In genomic region chr18:33156906-33157470, GRCh38 we compare ENCODE assay signal across 19 cellular contexts.
"Had no signal": no experiment of that assay in that cellular context is flagged by ENCODE, and none has a peak within 500 bp of the region (broad histone marks: within the 10 kb centered on the region; RNA-seq: fewer than 3 reads in every experiment).

No MANE protein-coding gene starts in this region.

- H3K36me3 Mint-ChIP-seq: mesothelial cell of epicardium, natural killer cell had no signal

- DNase-seq: effector memory CD4-positive, alpha-beta T cell; gastrocnemius medialis; heart right ventricle; hypothalamus; islet precursor cell; mammary epithelial cell; natural killer cell; nucleus accumbens; pancreas; right cardiac atrium; small intestine; stimulated activated CD4-positive, alpha-beta T cell treated with anti-CD3 and anti-CD28 coated beads, Interleukin-2, amount 100 ng/mL, for 48 hours; stimulated activated naive CD4-positive, alpha-beta T cell treated with Interleukin-2 at 50 U/mL for 16 hours; trophoblast cell had no signal

- H3K4me3 Mint-ChIP-seq: mesothelial cell of epicardium, natural killer cell, neural crest cell had no signal

- H3K27ac Mint-ChIP-seq: mesothelial cell of epicardium, natural killer cell, progenitor cell of endocrine pancreas had no signal

- H3K9me3 Mint-ChIP-seq: mesothelial cell of epicardium, neural crest cell had no signal

- H3K4me1 Mint-ChIP-seq: natural killer cell, neural crest cell had no signal

- H3K4me3 ChIP-seq: esophagus muscularis mucosa, gastrocnemius medialis, heart right ventricle, pancreas had no signal

- H3K4me1 ChIP-seq: gastrocnemius medialis, heart right ventricle, pancreas had no signal

- H3K36me3 ChIP-seq: esophagus muscularis mucosa, gastrocnemius medialis, heart right ventricle, pancreas had no signal

- H3K27ac ChIP-seq: epithelial cell of prostate, esophagus muscularis mucosa, gastrocnemius medialis, heart right ventricle, pancreas had no signal

- H3K27me3 Mint-ChIP-seq: progenitor cell of endocrine pancreas had no signal

- H3K27me3 ChIP-seq: esophagus muscularis mucosa, gastrocnemius medialis, heart right ventricle had no signal

- H3K9me3 ChIP-seq: esophagus muscularis mucosa, gastrocnemius medialis, pancreas had no signal
